Comparison of ENCODE assay signal across 9 cellular contexts in the genomic region with DNA sequence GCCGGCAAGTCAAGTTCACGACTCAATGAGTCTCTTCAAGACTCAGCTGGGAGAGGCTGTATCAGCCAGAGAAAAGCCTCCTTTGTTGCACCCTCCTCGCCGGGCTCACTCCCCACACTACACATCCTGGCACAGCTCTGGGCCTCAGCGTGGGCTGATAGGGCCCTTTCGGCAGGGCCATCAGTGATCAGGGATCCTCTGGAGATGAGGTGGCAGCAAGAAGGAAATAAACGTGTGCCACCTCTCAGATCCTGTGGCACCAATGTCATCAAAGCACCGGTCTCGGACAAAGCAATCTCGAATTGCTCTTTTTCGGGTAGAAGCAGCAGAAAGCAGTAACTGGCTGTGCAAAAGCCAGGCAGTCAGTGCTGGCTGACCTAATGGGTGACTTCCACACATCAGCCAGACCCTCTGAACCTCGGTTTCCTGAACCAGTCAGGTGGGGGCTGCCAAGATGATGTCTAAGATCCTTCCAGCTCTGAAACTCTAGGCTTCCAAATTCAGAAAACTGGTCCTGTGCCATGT. TPM values are rescaled to one million over a fixed set of nuclear protein-coding genes. Genes with fewer than 3 reads are reported as not detected.
A peak's percentile ranks its signal among the peaks of the same experiment; 100 is the strongest.
DNase-seq lines count a peak whose midpoint lies in the region; ATAC-seq, FAIRE-seq and TF ChIP-seq lines count a peak whose summit lies in the region.
"Had no signal": no experiment of that assay in that cellular context is flagged by ENCODE, and none has a peak within 500 bp of the region (broad histone marks: within the 10 kb centered on the region; RNA-seq: fewer than 3 reads in every experiment).

No MANE protein-coding gene starts in this region.

- H3K4me3 ChIP-seq in cardiac fibroblast (replicated peaks in 1 of 2; ENCODE audit: low read depth in 2 of 2, low read length in 2 of 2) = peak overlapping the region; percentile 98 to 99
- H3K4me3 ChIP-seq in muscle layer of colon (ENCODE audit: low read depth in 1 of 2, low read length in 2 of 2) = peak overlapping the region; percentile 51 to 61
- peak overlapping the region; percentile 83 to 86 for H3K4me3 ChIP-seq in vagina

- H3K36me3 ChIP-seq in muscle layer of colon (ENCODE audit: insufficient read depth, low read length) (peaks cover 29% of the 10 kb centered on the region), vagina (peaks cover 0 to 17% of the 10 kb centered on the region in 2 donors)

- no peak for TF ChIP-seq CTCF in cardiac fibroblast (IDR thresholded peaks at IDR 0.05; ENCODE audit: low read depth, low read length)
- no peak for TF ChIP-seq CTCF in vagina (IDR thresholded peaks at IDR 0.05)

- no peak for TF ChIP-seq POLR2A in vagina (IDR thresholded peaks at IDR 0.05)

- H3K9me3 ChIP-seq in muscle layer of colon (ENCODE audit: low read length) (no peaks in the 10 kb centered on the region), vagina (no peaks in the 10 kb centered on the region)

- ATAC-seq in GM21515 (IDR thresholded peaks at IDR 0.05; ENCODE audit: unreplicated experiment) = no peak

- no peaks in the 10 kb centered on the region for H3K27me3 ChIP-seq in muscle layer of colon (ENCODE audit: control insufficient read depth in 1 of 2, insufficient read depth in 2 of 2, low read length in 2 of 2)
- H3K27me3 ChIP-seq in vagina = no peaks in the 10 kb centered on the region

- intact Hi-C loops in vagina (cut with DNase I) = no loop called here

- peak; percentile 56 for DNase-seq in stimulated activated CD4-positive, alpha-beta T cell treated with anti-CD3 and anti-CD28 coated beads, Interleukin-1b, Interleukin-23, amount 100 ng/mL, for 48 hours
- no peak for DNase-seq in stimulated activated CD4-positive, alpha-beta T cell treated with anti-CD3 and anti-CD28 coated beads, Interleukin-4, amount 100 ng/mL, for 4 hours
- DNase-seq in cardiac fibroblast (ENCODE audit: low read depth in 2 of 2) = no peak
- DNase-seq in vagina (ENCODE audit: extremely low spot score in 2 of 2) = no peak
- no peak for DNase-seq in NCI-H524 treated with DMSO at 0.1 percent for 48 hours (lab: John Stamatoyannopoulos, UW)
- no peak for DNase-seq in HTR-8/SVneo (ENCODE audit: insufficient read length, low spot score)

- no peak for FAIRE-seq in HTR-8/SVneo (lab: Jason Lieb, UNC)

- peak overlapping the region; percentile 56 for H3K9ac ChIP-seq in muscle layer of colon (ENCODE audit: low read length)

- H3K27ac ChIP-seq in muscle layer of colon (ENCODE audit: low read depth, low read length) (peak overlapping the region; percentile 91), vagina (peak overlapping the region; percentile 84)

- H3K4me1 ChIP-seq in muscle layer of colon (ENCODE audit: insufficient read depth, low read length) = peaks cover 59% of the 10 kb centered on the region
- H3K4me1 ChIP-seq in vagina = peaks cover 76% of the 10 kb centered on the region

RNA-seq across cellular contexts. Expression of a gene that starts 2.1 kb away (rescaled TPM):
- 61.6 TPM for total RNA-seq in vagina

RNA-seq across cellular contexts. Expression of a gene that starts 31.8 kb away (rescaled TPM):
- total RNA-seq in vagina = 13.0 TPM

RNA-seq across cellular contexts. Expression of a gene that starts 40.7 kb away (rescaled TPM):
- total RNA-seq in vagina = 27.0 TPM

RNA-seq across cellular contexts. Expression of a gene that starts 48.2 kb away (rescaled TPM):
- total RNA-seq in vagina = 16.9 TPM

RNA-seq across cellular contexts. Expression of a gene that starts 59.4 kb away (rescaled TPM):
- not detected for total RNA-seq in vagina
- total RNA-seq: lung microvascular endothelial cell had no signal
